Comparison of ENCODE assay signal across 11 cellular contexts in genomic region chr19:39941151-39941550, GRCh38. TPM values are rescaled to one million over a fixed set of nuclear protein-coding genes. Genes with fewer than 3 reads are reported as not detected.
DNase-seq lines count a peak whose midpoint lies in the region; ATAC-seq and TF ChIP-seq lines count a peak whose summit lies in the region.
"Had no signal": no experiment of that assay in that cellular context is flagged by ENCODE, and none has a peak within 500 bp of the region (broad histone marks: within the 10 kb centered on the region; RNA-seq: fewer than 3 reads in every experiment).

No MANE protein-coding gene starts in this region.

- CTCF ChIA-PET in CD4-positive, alpha-beta T cell (lab: Charles Lee) = interaction anchor here (0.6 to 2.5 kb wide), 2 partner anchors 11 to 29 kb away, joined by 4 to 19 read pairs; partner anchors contain the start of gene PSMC4

- no peaks in the 10 kb centered on the region for H3K36me3 ChIP-seq in KOPT-K1 (ENCODE audit: insufficient read depth, low read length)
- H3K36me3 ChIP-seq: breast epithelium had no signal

- POLR2A ChIA-PET in CD4-positive, alpha-beta T cell (lab: Charles Lee) = interaction anchor here (0.9 to 10.4 kb wide), 7 partner anchors 10 to 115 kb away, joined by 6 to 172 read pairs (median 9); partner anchors contain the start of genes PSMC4, ZNF546 and ZNF780B
- POLR2A ChIA-PET in activated naive CD8-positive, alpha-beta T cell treated with anti-CD3 and anti-CD28 coated beads, Interleukin-2, amount 10 ng/mL, durations not matched to agents 7 days and 5 days (lab: Charles Lee) = interaction anchor here (1.1 to 6.3 kb wide), 4 partner anchors 11 to 29 kb away, joined by 3 to 80 read pairs (median 10); partner anchors contain the start of gene PSMC4

- no peaks in the 10 kb centered on the region for H3K27me3 ChIP-seq in CD4-positive, alpha-beta T cell (ENCODE audit: control insufficient read depth, insufficient read depth, low read length)

- peaks cover 7% of the 10 kb centered on the region for H3K9me3 Mint-ChIP-seq in CD4-positive, alpha-beta T cell
- H3K9me3 Mint-ChIP-seq in activated naive CD8-positive, alpha-beta T cell treated with anti-CD3 and anti-CD28 coated beads, Interleukin-2, amount 10 ng/mL, durations not matched to agents 7 days and 5 days = peaks cover 16% of the 10 kb centered on the region
- H3K9me3 Mint-ChIP-seq in natural killer cell = peaks cover 2 to 11% of the 10 kb centered on the region in 2 donors

- no peak for DNase-seq in CD4-positive, alpha-beta T cell
- peak; percentile 47 for DNase-seq in activated naive CD8-positive, alpha-beta T cell treated with anti-CD3 and anti-CD28 coated beads, Interleukin-2, amount 10 ng/mL, durations not matched to agents 7 days and 5 days
- no peak for DNase-seq in natural killer cell
- DNase-seq in hepatic stellate cell (ENCODE audit: low spot score) = no peak
- no peak for DNase-seq in NCI-H748 treated with DMSO at 0.1 percent for 48 hours (lab: John Stamatoyannopoulos, UW)
- DNase-seq in anterior cingulate cortex (lab: John Stamatoyannopoulos, UW) = no peak
- no peak for DNase-seq in central memory CD4-positive, alpha-beta T cell
- DNase-seq: activated CD4-positive, alpha-beta T cell treated with anti-CD3 and anti-CD28 coated beads for 1 hour; NCI-H2081 treated with DMSO at 0.1 percent for 48 hours had no signal

- H3K9me3 ChIP-seq in CD4-positive, alpha-beta T cell (ENCODE audit: control insufficient read depth, low read length) = peaks cover 5% of the 10 kb centered on the region
- H3K9me3 ChIP-seq in KOPT-K1 (ENCODE audit: insufficient read depth, low read length, poor library complexity, severe bottlenecking) = peaks cover 10% of the 10 kb centered on the region

- intact Hi-C loops in CD4-positive, alpha-beta T cell (cut with DNase I, micrococcal nuclease) = loop anchor here (1.0 to 2.0 kb wide), 2 partner anchors 29 to 30 kb away; partner anchors contain the start of gene PSMC4 (in 1 of the 2)
- intact Hi-C loops in natural killer cell (cut with micrococcal nuclease) = loop anchor here (2.0 kb wide), 2 partner anchors 30 to 56 kb away; partner anchors contain the start of genes PSMC4 and ZNF546

- H3K4me3 Mint-ChIP-seq in CD4-positive, alpha-beta T cell = peak overlapping the region; percentile 68
- H3K4me3 Mint-ChIP-seq in activated naive CD8-positive, alpha-beta T cell treated with anti-CD3 and anti-CD28 coated beads, Interleukin-2, amount 10 ng/mL, durations not matched to agents 7 days and 5 days = peak overlapping the region; percentile 76
- peak overlapping the region; percentile 91 for H3K4me3 Mint-ChIP-seq in natural killer cell

- peaks cover 75% of the 10 kb centered on the region for H3K4me1 Mint-ChIP-seq in CD4-positive, alpha-beta T cell (ENCODE audit: low read depth)
- H3K4me1 Mint-ChIP-seq in activated naive CD8-positive, alpha-beta T cell treated with anti-CD3 and anti-CD28 coated beads, Interleukin-2, amount 10 ng/mL, durations not matched to agents 7 days and 5 days = peaks cover 54% of the 10 kb centered on the region
- H3K4me1 Mint-ChIP-seq in natural killer cell = peaks cover 64 to 72% of the 10 kb centered on the region in 2 donors

- peak overlapping the region; percentile 87 for H3K27ac ChIP-seq in CD4-positive, alpha-beta T cell (ENCODE audit: low read depth, low read length)
- H3K27ac ChIP-seq in KOPT-K1 (ENCODE audit: low read depth, low read length, poor library complexity, severe bottlenecking) = peak overlapping the region; percentile 81
- H3K27ac ChIP-seq: breast epithelium had no signal

- peaks cover 23% of the 10 kb centered on the region for H3K36me3 Mint-ChIP-seq in CD4-positive, alpha-beta T cell (ENCODE audit: low read depth)
- peaks cover 26% of the 10 kb centered on the region for H3K36me3 Mint-ChIP-seq in activated naive CD8-positive, alpha-beta T cell treated with anti-CD3 and anti-CD28 coated beads, Interleukin-2, amount 10 ng/mL, durations not matched to agents 7 days and 5 days
- H3K36me3 Mint-ChIP-seq in natural killer cell = peaks cover 18% of the 10 kb centered on the region

- peak overlapping the region; percentile 86 for H3K27ac Mint-ChIP-seq in CD4-positive, alpha-beta T cell
- H3K27ac Mint-ChIP-seq in activated naive CD8-positive, alpha-beta T cell treated with anti-CD3 and anti-CD28 coated beads, Interleukin-2, amount 10 ng/mL, durations not matched to agents 7 days and 5 days = peak overlapping the region; percentile 86
- peak overlapping the region; percentile 89 to 97 for H3K27ac Mint-ChIP-seq in natural killer cell

- H3K27me3 Mint-ChIP-seq in CD4-positive, alpha-beta T cell = no peaks in the 10 kb centered on the region
- no peaks in the 10 kb centered on the region for H3K27me3 Mint-ChIP-seq in activated naive CD8-positive, alpha-beta T cell treated with anti-CD3 and anti-CD28 coated beads, Interleukin-2, amount 10 ng/mL, durations not matched to agents 7 days and 5 days
- no peaks in the 10 kb centered on the region for H3K27me3 Mint-ChIP-seq in natural killer cell (ENCODE audit: low read depth in 2 of 2)

- no peak for TF ChIP-seq CTCF in CD4-positive, alpha-beta T cell (IDR thresholded peaks at IDR 0.05)
- no peak for TF ChIP-seq CTCF in natural killer cell (IDR thresholded peaks at IDR 0.05)

- ATAC-seq in CD4-positive, alpha-beta T cell (ENCODE audit: poor library complexity) = no peak
- no peak for ATAC-seq in activated naive CD8-positive, alpha-beta T cell treated with anti-CD3 and anti-CD28 coated beads, Interleukin-2, amount 10 ng/mL, durations not matched to agents 7 days and 5 days (ENCODE audit: low read depth)
- ATAC-seq in natural killer cell = no peak

RNA-seq across cellular contexts. Expression of gene FCGBP, which starts 6.7 kb away (rescaled TPM):
- 10 to 100 TPM; 16.3 to 19.1 TPM for total RNA-seq in CD4-positive, alpha-beta T cell
- total RNA-seq in activated naive CD8-positive, alpha-beta T cell treated with anti-CD3 and anti-CD28 coated beads, Interleukin-2, amount 10 ng/mL, durations not matched to agents 7 days and 5 days = 10 to 100 TPM; 13.1 to 14.0 TPM
- total RNA-seq in natural killer cell = 10 to 100 TPM; 10.6 to 25.1 (median 17.3) TPM

RNA-seq across cellular contexts. Expression of gene PSMC4, which starts 29.8 kb away (rescaled TPM):
- total RNA-seq in CD4-positive, alpha-beta T cell = 10 to 100 TPM; 61.3 to 67.4 TPM
- 10 to 100 TPM; 81.9 to 84.5 TPM for total RNA-seq in activated naive CD8-positive, alpha-beta T cell treated with anti-CD3 and anti-CD28 coated beads, Interleukin-2, amount 10 ng/mL, durations not matched to agents 7 days and 5 days
- 100 to 1,000 TPM in 2 of 3 donors, 10 to 100 TPM in 1; 84.9 to 116 (median 101) TPM for total RNA-seq in natural killer cell

RNA-seq across cellular contexts. Expression of gene ZNF546, which starts 55.7 kb away (rescaled TPM):
- 1 to 10 TPM; 2.4 to 3.8 TPM for total RNA-seq in CD4-positive, alpha-beta T cell
- 1 to 10 TPM; 9.3 to 9.9 TPM for total RNA-seq in activated naive CD8-positive, alpha-beta T cell treated with anti-CD3 and anti-CD28 coated beads, Interleukin-2, amount 10 ng/mL, durations not matched to agents 7 days and 5 days
- total RNA-seq in natural killer cell = 1 to 10 TPM; 3.3 to 4.0 (median 3.8) TPM
